4 cellular contexts compared by ENCODE assay signal in genomic region chr6:141780296-141780695, GRCh38.
TF ChIP-seq lines count a peak whose summit lies in the region.

No MANE protein-coding gene starts in this region.

TF ChIP-seq in HepG2, 621 proteins besides CTCF, POLR2A, EP300 and RAD21:
- TF ChIP-seq ADNP (CRISPR knock-in tag; IDR thresholded peaks at IDR 0.05) (no peak), ZBTB10 (CRISPR knock-in tag; IDR thresholded peaks at IDR 0.05; ENCODE audit: borderline replicate concordance) (no peak), ZBTB26 (CRISPR knock-in tag; IDR thresholded peaks at IDR 0.05; ENCODE audit: borderline replicate concordance) (no peak), IRF2 (CRISPR knock-in tag; IDR thresholded peaks at IDR 0.05) (no peak), NFE2L2 (IDR thresholded peaks at IDR 0.05; ENCODE audit: low read length) (peak; percentile 70)

TF ChIP-seq in A549, 52 proteins besides CTCF, POLR2A, EP300 and RAD21:
- TF ChIP-seq MYC (IDR thresholded peaks at IDR 0.05; ENCODE audit: borderline replicate concordance, low read length) (no peak), BHLHE40 (IDR thresholded peaks at IDR 0.05; ENCODE audit: low read depth, low read length) (no peak), MAFK (IDR thresholded peaks at IDR 0.05; ENCODE audit: partially characterized antibody) (peak; percentile 4)
TF ChIP-seq in A549: peak in this region for 1.

TF ChIP-seq in IMR-90, 13 proteins besides CTCF, POLR2A, EP300 and RAD21:
- TF ChIP-seq RFX5 (IDR thresholded peaks at IDR 0.05; ENCODE audit: low read depth, low read length) (no peak), MXI1 (IDR thresholded peaks at IDR 0.05; ENCODE audit: borderline replicate concordance, low read depth, low read length) (no peak), NFE2L2 (IDR thresholded peaks at IDR 0.05; ENCODE audit: low read depth, low read length) (peak; percentile 59; the same call in 1 of the 2 replicates), RCOR1 (IDR thresholded peaks at IDR 0.05; ENCODE audit: insufficient replicate concordance, low read length) (no peak)

TF ChIP-seq in K562, 482 proteins besides CTCF, POLR2A, EP300 and RAD21:
- TF ChIP-seq TRIM25 (IDR thresholded peaks at IDR 0.05; ENCODE audit: borderline replicate concordance), result no peak
- peak; percentile 44; the same call in 1 of the 2 replicates for TF ChIP-seq NFE2L1 (tag; IDR thresholded peaks at IDR 0.05; ENCODE audit: borderline replicate concordance, low read depth)
